In genomic region chr16:832652-833336, GRCh38 we compare ENCODE assay signal across 25 cellular contexts. TPM values are rescaled to one million over a fixed set of nuclear protein-coding genes. Genes with fewer than 3 reads are reported as not detected.
DNase-seq lines count a peak whose midpoint lies in the region; ATAC-seq, FAIRE-seq and TF ChIP-seq lines count a peak whose summit lies in the region.
"Had no signal": no experiment of that assay in that cellular context is flagged by ENCODE, and none has a peak within 500 bp of the region (broad histone marks: within the 10 kb centered on the region; RNA-seq: fewer than 3 reads in every experiment).

No MANE protein-coding gene starts in this region.

- H3K4me1 ChIP-seq in BLaER1 (peaks cover 54% of the 10 kb centered on the region), hepatocyte (ENCODE audit: insufficient read depth) (no peaks in the 10 kb centered on the region), neural progenitor cell (no peaks in the 10 kb centered on the region)

- FAIRE-seq in frontal cortex (lab: Jason Lieb, UNC) = no peak
- FAIRE-seq: A549, GM19239 had no signal

- H3K4me2 ChIP-seq in BLaER1 (no peak overlapping the region; the same call in 1 of the 2 replicates), hepatocyte (no peak overlapping the region), neural progenitor cell (no peak overlapping the region)
- H3K4me2 ChIP-seq: A549, SK-N-SH had no signal

- peaks cover 2% of the 10 kb centered on the region for H3K36me3 Mint-ChIP-seq in neural progenitor cell
- H3K36me3 Mint-ChIP-seq in activated naive CD4-positive, alpha-beta T cell treated with anti-CD3 and anti-CD28 coated beads, Interleukin-2, amount 50 U/mL, for 72 hours = peaks cover 5 to 12% of the 10 kb centered on the region in 2 donors

- peak overlapping the region; percentile 13; the same call in 1 of the 2 replicates for H3K27ac ChIP-seq in BLaER1
- no peak overlapping the region for H3K27ac ChIP-seq in hepatocyte
- no peak overlapping the region for H3K27ac ChIP-seq in neural progenitor cell
- H3K27ac ChIP-seq: A549, HL-60, RWPE1 had no signal

- H3K9me2 ChIP-seq in hepatocyte (replicated peaks; ENCODE audit: insufficient read depth) = no peaks in the 10 kb centered on the region
- H3K9me2 ChIP-seq: SK-N-SH had no signal

- H2AFZ ChIP-seq in hepatocyte (no peak overlapping the region), neural progenitor cell (replicated peaks) (no peak overlapping the region)

- H3K4me1 Mint-ChIP-seq in neural progenitor cell = no peaks in the 10 kb centered on the region

- peaks cover 29% of the 10 kb centered on the region for H3K9me3 ChIP-seq in BLaER1
- no peaks in the 10 kb centered on the region for H3K9me3 ChIP-seq in hepatocyte (ENCODE audit: low read depth)
- H3K9me3 ChIP-seq in neural progenitor cell (ENCODE audit: low read depth) = no peaks in the 10 kb centered on the region

- ATAC-seq in activated naive CD4-positive, alpha-beta T cell treated with anti-CD3 and anti-CD28 coated beads, Interleukin-2, amount 50 U/mL, for 72 hours = no peak

- no peaks in the 10 kb centered on the region for H3F3A ChIP-seq in neural progenitor cell (ENCODE audit: low read depth)

- H3K4me3 Mint-ChIP-seq in neural progenitor cell = no peak overlapping the region
- H3K4me3 Mint-ChIP-seq: CD4-positive, alpha-beta T cell had no signal

- H3K36me3 ChIP-seq in BLaER1 = no peaks in the 10 kb centered on the region
- H3K36me3 ChIP-seq in hepatocyte (replicated peaks; ENCODE audit: insufficient read depth, low read depth) = no peaks in the 10 kb centered on the region
- H3K36me3 ChIP-seq in neural progenitor cell = no peaks in the 10 kb centered on the region

- H4K20me1 ChIP-seq in BLaER1 = no peaks in the 10 kb centered on the region
- no peaks in the 10 kb centered on the region for H4K20me1 ChIP-seq in hepatocyte (ENCODE audit: insufficient read depth, poor library complexity, severe bottlenecking)
- H4K20me1 ChIP-seq in neural progenitor cell (ENCODE audit: low read depth) = no peaks in the 10 kb centered on the region

- no peak for TF ChIP-seq CTCF in hepatocyte (IDR thresholded peaks at IDR 0.05; ENCODE audit: poor library complexity)
- TF ChIP-seq CTCF in neural progenitor cell (IDR thresholded peaks at IDR 0.05) = no peak

- H3K27me3 Mint-ChIP-seq in neural progenitor cell (ENCODE audit: insufficient read depth, low read depth) = peaks cover 2% of the 10 kb centered on the region

- peak; percentile 14 for DNase-seq in LoVo (ENCODE audit: low spot score)
- DNase-seq in hepatocyte (ENCODE audit: low spot score) = peak; percentile 33
- no peak for DNase-seq in neural progenitor cell (ENCODE audit: low spot score)
- DNase-seq in frontal cortex (ENCODE audit: low spot score in 2 of 2) = no peak
- no peak for DNase-seq in activated naive CD4-positive, alpha-beta T cell treated with anti-CD3 and anti-CD28 coated beads, Interleukin-2, amount 50 U/mL, for 72 hours (ENCODE audit: low spot score in 2 of 2)
- no peak for DNase-seq in NOMO-1 (lab: John Stamatoyannopoulos, UW; ENCODE audit: unreplicated experiment in 2 of 2)
- DNase-seq: CD4-positive, alpha-beta T cell; COR-L47; DMS79; KG1; NCI-H1105; NCI-H146; NCI-H2029 treated with DMSO at 0.1 percent for 48 hours; NCI-H226; NCI-H524; SIG-M5; SK-N-SH had no signal

- H3K4me3 ChIP-seq in BLaER1 = no peak overlapping the region
- H3K4me3 ChIP-seq in hepatocyte = no peak overlapping the region
- H3K4me3 ChIP-seq in neural progenitor cell = no peak overlapping the region
- H3K4me3 ChIP-seq: A549 had no signal

- H3K79me2 ChIP-seq in hepatocyte (no peaks in the 10 kb centered on the region), neural progenitor cell (ENCODE audit: low read depth) (no peaks in the 10 kb centered on the region)

- H3K9me3 Mint-ChIP-seq in neural progenitor cell = peaks cover 25% of the 10 kb centered on the region
- H3K9me3 Mint-ChIP-seq in activated naive CD4-positive, alpha-beta T cell treated with anti-CD3 and anti-CD28 coated beads, Interleukin-2, amount 50 U/mL, for 72 hours = peaks cover 0 to 6% of the 10 kb centered on the region in 2 donors

- H3K27me3 ChIP-seq in BLaER1 (no peaks in the 10 kb centered on the region), hepatocyte (no peaks in the 10 kb centered on the region), neural progenitor cell (no peaks in the 10 kb centered on the region)

- no peak overlapping the region for H3K9ac ChIP-seq in BLaER1
- no peak overlapping the region for H3K9ac ChIP-seq in neural progenitor cell
- H3K9ac ChIP-seq: SK-N-SH had no signal

- H3K27ac Mint-ChIP-seq in neural progenitor cell = peak overlapping the region; percentile 69
- H3K27ac Mint-ChIP-seq in activated naive CD4-positive, alpha-beta T cell treated with anti-CD3 and anti-CD28 coated beads, Interleukin-2, amount 50 U/mL, for 72 hours = no peak overlapping the region
- H3K27ac Mint-ChIP-seq: CD4-positive, alpha-beta T cell had no signal

- WGBS in hepatocyte (ENCODE audit: low lambda C conversion rate, missing lambda C conversion rate) = 78% methylated on average over 25 of the region's 35 CpGs

RNA-seq across cellular contexts. Expression of gene GNG13, which starts 32.3 kb away (rescaled TPM):
- total RNA-seq in hepatocyte = not detected in 2 replicates
- polyA plus RNA-seq in hepatocyte = not detected in 2 replicates
- not detected in 2 replicates for total RNA-seq in neural progenitor cell (ENCODE audit: low replicate concordance)
- not detected for total RNA-seq in frontal cortex
- total RNA-seq in activated naive CD4-positive, alpha-beta T cell treated with anti-CD3 and anti-CD28 coated beads, Interleukin-2, amount 50 U/mL, for 72 hours = not detected
- total RNA-seq: CD4-positive, alpha-beta T cell; H4; HT1080 had no signal
- polyA plus RNA-seq: BJ, SK-N-SH had no signal

RNA-seq across cellular contexts. Expression of gene CHTF18, which starts 44.4 kb away (rescaled TPM):
- total RNA-seq in hepatocyte (5.1 and 9.7 TPM in 2 replicates), neural progenitor cell (ENCODE audit: low replicate concordance) (35.6 and 124 TPM in 2 replicates), frontal cortex (9.8 TPM)
- 18.1 and 21.6 TPM in 2 replicates for polyA plus RNA-seq in hepatocyte
- 100 to 1,000 TPM in 1 of 2 donors, 10 to 100 TPM in 1; 98.7 to 116 TPM for total RNA-seq in activated naive CD4-positive, alpha-beta T cell treated with anti-CD3 and anti-CD28 coated beads, Interleukin-2, amount 50 U/mL, for 72 hours

RNA-seq across cellular contexts. Expression of gene RPUSD1, which starts 44.6 kb away (rescaled TPM):
- 25.2 and 27.6 TPM in 2 replicates for total RNA-seq in hepatocyte
- polyA plus RNA-seq in hepatocyte = 34.5 and 37.8 TPM in 2 replicates
- total RNA-seq in neural progenitor cell (ENCODE audit: low replicate concordance) = 5.6 and 22.7 TPM in 2 replicates
- 12.6 TPM for total RNA-seq in frontal cortex
- total RNA-seq in activated naive CD4-positive, alpha-beta T cell treated with anti-CD3 and anti-CD28 coated beads, Interleukin-2, amount 50 U/mL, for 72 hours = 10 to 100 TPM; 11.2 to 27.1 TPM

Comparison
In these comparisons a context has a peak if more than half of its experiments do, and no peak if none do; other contexts are left out.
1. DNase-seq: peak in LoVo (single experiment) and hepatocyte (single experiment); none in neural progenitor cell (single experiment), frontal cortex (0 of 2), activated naive CD4-positive, alpha-beta T cell treated with anti-CD3 and anti-CD28 coated beads, Interleukin-2, amount 50 U/mL, for 72 hours (0 of 2) and NOMO-1 (0 of 2).